29 cellular contexts compared by ENCODE assay signal in genomic region chr3:196546537-196546936, GRCh38. TPM values are rescaled to one million over a fixed set of nuclear protein-coding genes. Genes with fewer than 3 reads are reported as not detected.
"Had no signal": no experiment of that assay in that cellular context is flagged by ENCODE, and none has a peak within 500 bp of the region (broad histone marks: within the 10 kb centered on the region; RNA-seq: fewer than 3 reads in every experiment).

No MANE protein-coding gene starts in this region.

- DNase-seq: activated B cell treated with CpG ODN at 0.5 μM for 24 hours; activated CD4-positive, alpha-beta memory T cell treated with anti-CD3 and anti-CD28 coated beads for 36 hours; activated CD4-positive, alpha-beta T cell treated with anti-CD3 and anti-CD28 coated beads for 1 hour; activated CD4-positive, alpha-beta T cell treated with anti-CD3 and anti-CD28 coated beads, Interleukin-2, amount 10 ng/mL, durations not matched to agents 24 days and 14 days; activated gamma-delta T cell; activated naive CD4-positive, alpha-beta T cell treated with anti-CD3 and anti-CD28 coated beads for 36 hours; activated T-cell treated with anti-CD3 and anti-CD28 coated beads for 4 hours; activated T-cell treated with anti-CD3 and anti-CD28 coated beads, Interleukin-2, amount 50 U/mL, for 48 hours; amygdala; NCI-H1092; NCI-H1417; NCI-H1930; NCI-H2171; NCI-H2227 treated with DMSO at 0.1 percent for 48 hours; NCI-H446 treated with DMSO at 0.1 percent for 48 hours; NCI-H524 treated with DMSO at 0.1 percent for 48 hours; NCI-H748 treated with DMSO at 0.1 percent for 48 hours; NK-92 treated with Interleukin-12 subunit alpha and Interleukin-12 subunit beta, amount 100 ng/mL, for 24 hours; PC-3; SHP77; T-helper 17 cell; T-helper 9 cell had no signal

- H3K27ac ChIP-seq: KMS-11 had no signal

- H3K9ac ChIP-seq: KMS-11 had no signal

- ATAC-seq: activated T-helper 17 cell treated with anti-CD3 and anti-CD28 coated beads, Interleukin-2, amount 50 U/mL, for 72 hours; PC-3; T-helper 17 cell had no signal

- H3K4me2 ChIP-seq: KMS-11 had no signal

- FAIRE-seq: astrocyte, RCC 7860 had no signal

RNA-seq across cellular contexts. Expression of gene SMCO1, which starts 31.4 kb away (rescaled TPM):
- total RNA-seq: activated B cell treated with CpG ODN at 0.5 μM for 24 hours; activated CD4-positive, alpha-beta memory T cell treated with anti-CD3 and anti-CD28 coated beads for 36 hours; activated CD4-positive, alpha-beta T cell treated with anti-CD3 and anti-CD28 coated beads, Interleukin-2, amount 10 ng/mL, durations not matched to agents 24 days and 14 days; activated CD8-positive, alpha-beta memory T cell treated with anti-CD3 and anti-CD28 coated beads for 36 hours; activated naive CD4-positive, alpha-beta T cell treated with anti-CD3 and anti-CD28 coated beads for 36 hours; activated T-helper 17 cell treated with anti-CD3 and anti-CD28 coated beads, Interleukin-2, amount 50 U/mL, for 72 hours; astrocyte; cerebellum; MCF 10A; PC-3; T-helper 17 cell had no signal
